ENCODE assay signal across 21 cellular contexts in genomic region chr17:61168506-61168905, GRCh38.
DNase-seq lines count a peak whose midpoint lies in the region; ATAC-seq, FAIRE-seq and TF ChIP-seq lines count a peak whose summit lies in the region.
"Had no signal": no experiment of that assay in that cellular context is flagged by ENCODE, and none has a peak within 500 bp of the region (broad histone marks: within the 10 kb centered on the region; RNA-seq: fewer than 3 reads in every experiment).

No MANE protein-coding gene starts in this region.

- peaks cover 9% of the 10 kb centered on the region for H3K36me3 Mint-ChIP-seq in activated naive CD8-positive, alpha-beta T cell treated with anti-CD3 and anti-CD28 coated beads, Interleukin-2, amount 50 U/mL, for 24 hours (ENCODE audit: low read depth)
- peaks cover 9% of the 10 kb centered on the region for H3K36me3 Mint-ChIP-seq in activated naive CD8-positive, alpha-beta T cell treated with anti-CD3 and anti-CD28 coated beads for 36 hours

- no peaks in the 10 kb centered on the region for H3K27me3 Mint-ChIP-seq in activated naive CD8-positive, alpha-beta T cell treated with anti-CD3 and anti-CD28 coated beads, Interleukin-2, amount 50 U/mL, for 24 hours
- H3K27me3 Mint-ChIP-seq in activated naive CD8-positive, alpha-beta T cell treated with anti-CD3 and anti-CD28 coated beads for 36 hours: no peaks in the 10 kb centered on the region

- peak; percentile 33 for ATAC-seq in activated naive CD8-positive, alpha-beta T cell treated with anti-CD3 and anti-CD28 coated beads, Interleukin-2, amount 50 U/mL, for 24 hours
- ATAC-seq in SK-N-SH treated with all-trans-retinoic acid at 6 μM for 48 hours: peak; percentile 85

- no peak overlapping the region for H3K27ac Mint-ChIP-seq in activated naive CD8-positive, alpha-beta T cell treated with anti-CD3 and anti-CD28 coated beads, Interleukin-2, amount 50 U/mL, for 24 hours
- H3K27ac Mint-ChIP-seq in activated naive CD8-positive, alpha-beta T cell treated with anti-CD3 and anti-CD28 coated beads for 36 hours: no peak overlapping the region

- peaks cover 8% of the 10 kb centered on the region for H3K9me3 Mint-ChIP-seq in activated naive CD8-positive, alpha-beta T cell treated with anti-CD3 and anti-CD28 coated beads, Interleukin-2, amount 50 U/mL, for 24 hours
- H3K9me3 Mint-ChIP-seq in activated naive CD8-positive, alpha-beta T cell treated with anti-CD3 and anti-CD28 coated beads for 36 hours: peaks cover 3% of the 10 kb centered on the region

- no peak overlapping the region for H3K4me3 Mint-ChIP-seq in activated naive CD8-positive, alpha-beta T cell treated with anti-CD3 and anti-CD28 coated beads, Interleukin-2, amount 50 U/mL, for 24 hours
- H3K4me3 Mint-ChIP-seq in activated naive CD8-positive, alpha-beta T cell treated with anti-CD3 and anti-CD28 coated beads for 36 hours: no peak overlapping the region

- DNase-seq in activated naive CD8-positive, alpha-beta T cell treated with anti-CD3 and anti-CD28 coated beads, Interleukin-2, amount 50 U/mL, for 24 hours: no peak
- DNase-seq in activated naive CD8-positive, alpha-beta T cell treated with anti-CD3 and anti-CD28 coated beads for 36 hours: no peak
- DNase-seq in glomerular visceral epithelial cell (ENCODE audit: extremely low spot score) (peak; percentile 65), urothelium cell line (ENCODE audit: low spot score) (no peak), NCI-H187 (lab: John Stamatoyannopoulos, UW) (no peak), T1000 (lab: John Stamatoyannopoulos, UW) (no peak)
- no peak for DNase-seq in activated effector memory CD4-positive, alpha-beta T cell treated with anti-CD3 and anti-CD28 coated beads, Interleukin-2, amount 50 U/mL, for 16 hours
- DNase-seq: 8988T; activated CD4-positive, alpha-beta T cell treated with anti-CD3 and anti-CD28 coated beads for 4 hours; activated effector memory CD4-positive, alpha-beta T cell treated with Interleukin-2 at 50 U/mL for 16 hours; BE2C; Calu3; caudate nucleus; EL; erythroblast; glutamatergic neuron; HCEC 1CT; NCI-H2029 treated with DMSO at 0.1 percent for 48 hours; NCI-H510A treated with DMSO at 0.1 percent for 48 hours; transverse colon had no signal

- no peaks in the 10 kb centered on the region for H3K4me1 Mint-ChIP-seq in activated naive CD8-positive, alpha-beta T cell treated with anti-CD3 and anti-CD28 coated beads, Interleukin-2, amount 50 U/mL, for 24 hours
- no peaks in the 10 kb centered on the region for H3K4me1 Mint-ChIP-seq in activated naive CD8-positive, alpha-beta T cell treated with anti-CD3 and anti-CD28 coated beads for 36 hours

- peak; percentile 76 for FAIRE-seq in urothelium cell line (lab: Jason Lieb, UNC)

TF ChIP-seq in SK-N-SH treated with all-trans-retinoic acid at 6 μM for 48 hours, 23 proteins besides CTCF, POLR2A, EP300 and RAD21:
- no peak for TF ChIP-seq ESRRG (CRISPR knock-in tag; IDR thresholded peaks at IDR 0.05)
- no peak for TF ChIP-seq OSR1 (CRISPR knock-in tag; IDR thresholded peaks at IDR 0.05)
- peak; percentile 61; the same call in 1 of the 2 replicates for TF ChIP-seq ISL1 (CRISPR knock-in tag; IDR thresholded peaks at IDR 0.05)
- peak; percentile 76; the same call in 1 of the 2 replicates for TF ChIP-seq CSDC2 (CRISPR knock-in tag; IDR thresholded peaks at IDR 0.05)
